ENCODE assay signal across 17 cellular contexts in genomic region chr1:225519166-225519863, GRCh38.
DNase-seq lines count a peak whose midpoint lies in the region; ATAC-seq, FAIRE-seq and TF ChIP-seq lines count a peak whose summit lies in the region.
"Had no signal": no experiment of that assay in that cellular context is flagged by ENCODE, and none has a peak within 500 bp of the region (broad histone marks: within the 10 kb centered on the region; RNA-seq: fewer than 3 reads in every experiment).

No MANE protein-coding gene starts in this region.

- ATAC-seq in GM23338 (peak; percentile 80), left ventricle myocardium superior (peak; percentile 70), psoas muscle (peak in 3 of 4 donors; percentile 43 to 60 (median 43)), upper lobe of right lung (no peak)
- ATAC-seq: activated CD4-positive, CD25-positive, alpha-beta regulatory T cell treated with anti-CD3 and anti-CD28 coated beads, Interleukin-2, amount 50 U/mL, for 24 hours had no signal

- H3K27me3 ChIP-seq in GM23338 (ENCODE audit: insufficient read depth) (no peaks in the 10 kb centered on the region), astrocyte (ENCODE audit: insufficient read depth, low read length) (no peaks in the 10 kb centered on the region), psoas muscle (ENCODE audit: insufficient read depth in 3 of 3, low read length in 2 of 3) (no peaks in the 10 kb centered on the region), stomach (no peaks in the 10 kb centered on the region), upper lobe of right lung (no peaks in the 10 kb centered on the region)
- H3K27me3 ChIP-seq: spleen had no signal

- H3K79me2 ChIP-seq in GM23338 (replicated peaks; ENCODE audit: insufficient read depth) (peaks cover 82% of the 10 kb centered on the region), astrocyte (ENCODE audit: insufficient read depth, low read length) (peaks cover 55% of the 10 kb centered on the region)

- 0 out of 2 replicates have a peak, but pooled peaks cover 5% of the 10 kb centered on the region for H3F3A ChIP-seq in GM23338 (replicated peaks; ENCODE audit: low read depth)

- no peak for TF ChIP-seq EP300 in stomach (IDR thresholded peaks at IDR 0.05)

- H3K9me3 Mint-ChIP-seq in GM23338 (peaks cover 3% of the 10 kb centered on the region; the same call in 2 of the 3 replicates), astrocyte (ENCODE audit: unreplicated experiment) (no peaks in the 10 kb centered on the region)

- H3K9me2 ChIP-seq in GM23338 (ENCODE audit: insufficient read depth): no peaks in the 10 kb centered on the region

- TF ChIP-seq CTCF in GM23338 (conservative IDR thresholded peaks at IDR 0.05; ENCODE audit: low read depth in 2 of 2) (0 out of 4 replicates have a peak, but pooled peaks of 1 of the 2 experiments have one; percentile 0), astrocyte (IDR thresholded peaks at IDR 0.05; ENCODE audit: insufficient read depth, low read depth, low read length) (no peak), psoas muscle (IDR thresholded peaks at IDR 0.05) (no peak), stomach (IDR thresholded peaks at IDR 0.05) (no peak), upper lobe of right lung (IDR thresholded peaks at IDR 0.05) (no peak)

- H3K36me3 ChIP-seq in GM23338 (ENCODE audit: insufficient read depth) (no peaks in the 10 kb centered on the region), astrocyte (ENCODE audit: insufficient read depth, low read length) (peaks cover 16% of the 10 kb centered on the region), psoas muscle (ENCODE audit: insufficient read depth in 1 of 2, low read depth in 1 of 2) (peaks cover 0 to 35% of the 10 kb centered on the region in 2 donors), stomach (peaks cover 0 to 22% (median 19%) of the 10 kb centered on the region in 4 donors), upper lobe of right lung (no peaks in the 10 kb centered on the region)

- peaks cover 55% of the 10 kb centered on the region for H3K4me1 Mint-ChIP-seq in GM23338
- peaks cover 42% of the 10 kb centered on the region for H3K4me1 Mint-ChIP-seq in astrocyte (ENCODE audit: low read depth, unreplicated experiment)
- H3K4me1 Mint-ChIP-seq: B cell had no signal

- H2AFZ ChIP-seq in GM23338 (no peak overlapping the region), astrocyte (ENCODE audit: low read depth, low read length) (no peak overlapping the region)
- H2AFZ ChIP-seq: PC-9 had no signal

- H4K20me1 ChIP-seq in GM23338 (replicated peaks; ENCODE audit: insufficient read depth) (peaks cover 6% of the 10 kb centered on the region), astrocyte (ENCODE audit: insufficient read depth, low read length) (peaks cover 55% of the 10 kb centered on the region)

- intact Hi-C loops in left ventricle myocardium superior (cut with micrococcal nuclease) (no loop called here), psoas muscle (cut with DNase I) (no loop called here), stomach (cut with DNase I; ENCODE audit: low total_unique reads) (no loop called here), upper lobe of right lung (cut with DNase I) (no loop called here)

- H3K9me3 ChIP-seq in astrocyte (ENCODE audit: insufficient read depth, low read depth, low read length): no peaks in the 10 kb centered on the region
- H3K9me3 ChIP-seq in psoas muscle: no peaks in the 10 kb centered on the region
- H3K9me3 ChIP-seq in stomach: no peaks in the 10 kb centered on the region
- no peaks in the 10 kb centered on the region for H3K9me3 ChIP-seq in upper lobe of right lung
- H3K9me3 ChIP-seq: spleen had no signal

- H3K36me3 Mint-ChIP-seq in GM23338 (ENCODE audit: low read depth): peaks cover 36% of the 10 kb centered on the region
- H3K36me3 Mint-ChIP-seq in astrocyte (ENCODE audit: low read depth, unreplicated experiment): peaks cover 17% of the 10 kb centered on the region

- no peak for TF ChIP-seq POLR2A in stomach (IDR thresholded peaks at IDR 0.05)

- peak overlapping the region; percentile 48 for H3K4me3 Mint-ChIP-seq in GM23338
- H3K4me3 Mint-ChIP-seq in astrocyte (ENCODE audit: unreplicated experiment): peak overlapping the region; percentile 74
- H3K4me3 Mint-ChIP-seq: B cell had no signal

- no peak overlapping the region for H3K9ac ChIP-seq in astrocyte (ENCODE audit: low read length)

- no peak for FAIRE-seq in astrocyte (lab: Jason Lieb, UNC)
- FAIRE-seq: bronchial epithelial cell had no signal

- H3K27ac Mint-ChIP-seq in GM23338 (peak overlapping the region; percentile 92), astrocyte (ENCODE audit: unreplicated experiment) (peak overlapping the region; percentile 9)
- H3K27ac Mint-ChIP-seq: B cell had no signal

- H3K4me2 ChIP-seq in GM23338 (peak overlapping the region; percentile 64), astrocyte (ENCODE audit: low read length) (no peak overlapping the region)
- H3K4me2 ChIP-seq: PC-9 had no signal

- H3K27me3 Mint-ChIP-seq in GM23338 (ENCODE audit: insufficient read depth, low read depth, poor library complexity) (peaks cover 9% of the 10 kb centered on the region), astrocyte (ENCODE audit: low read depth, unreplicated experiment) (no peaks in the 10 kb centered on the region)
- H3K27me3 Mint-ChIP-seq: B cell had no signal

- peaks cover 60% of the 10 kb centered on the region for H3K4me1 ChIP-seq in GM23338 (ENCODE audit: insufficient read depth)
- no peaks in the 10 kb centered on the region for H3K4me1 ChIP-seq in astrocyte (ENCODE audit: insufficient read depth, low read length)
- peaks cover 27% of the 10 kb centered on the region for H3K4me1 ChIP-seq in psoas muscle
- peaks cover 0 to 36% (median 13%) of the 10 kb centered on the region in 4 donors for H3K4me1 ChIP-seq in stomach
- H3K4me1 ChIP-seq in upper lobe of right lung: no peaks in the 10 kb centered on the region
- H3K4me1 ChIP-seq: spleen had no signal

- H3K27ac ChIP-seq in GM23338 (ENCODE audit: low read depth): peak overlapping the region; percentile 68
- no peak overlapping the region for H3K27ac ChIP-seq in astrocyte (ENCODE audit: low read depth, low read length)
- no peak overlapping the region for H3K27ac ChIP-seq in psoas muscle
- H3K27ac ChIP-seq in stomach: no peak overlapping the region
- H3K27ac ChIP-seq in upper lobe of right lung: no peak overlapping the region
- H3K27ac ChIP-seq: PC-9, spleen had no signal

- no peak overlapping the region for H3K4me3 ChIP-seq in GM23338
- H3K4me3 ChIP-seq in astrocyte (ENCODE audit: insufficient read depth, low read depth, low read length): no peak overlapping the region
- no peak overlapping the region for H3K4me3 ChIP-seq in psoas muscle
- H3K4me3 ChIP-seq in stomach: no peak overlapping the region
- no peak overlapping the region for H3K4me3 ChIP-seq in upper lobe of right lung
- H3K4me3 ChIP-seq: PC-9, spleen had no signal

- DNase-seq in GM23338 (ENCODE audit: low spot score): peak; percentile 83
- no peak for DNase-seq in astrocyte (ENCODE audit: low read depth)
- DNase-seq in left ventricle myocardium superior: peak; percentile 51
- DNase-seq in psoas muscle: no peak
- DNase-seq in stomach: no peak
- no peak for DNase-seq in activated T-cell treated with anti-CD3 and anti-CD28 coated beads, Interleukin-2, amount 50 U/mL, for 1 hour
- DNase-seq in upper lobe of right lung: no peak
- DNase-seq in activated CD4-positive, alpha-beta T cell treated with anti-CD3 and anti-CD28 coated beads, Interleukin-2, amount 50 U/mL, for 4 hours: no peak
- DNase-seq: activated naive CD4-positive, alpha-beta T cell treated with anti-CD3 and anti-CD28 coated beads, Interleukin-2, amount 50 U/mL, for 16 hours; DND-41; NCI-H2029; NCI-H69; PC-9; spleen had no signal

- WGBS in psoas muscle, 3 donors: 62 to 72% (median 64%) methylated on average over 19 of the region's 19 CpGs
- 85 to 94% (median 93%) methylated on average over 19 of the region's 19 CpGs for WGBS in stomach, 5 donors

TF ChIP-seq in GM23338, 12 proteins besides CTCF, POLR2A, EP300 and RAD21 (continues in another document):
- TF ChIP-seq POLR2AphosphoS5 (IDR thresholded peaks at IDR 0.05; ENCODE audit: low read depth) (no peak), STAT1 (IDR thresholded peaks at IDR 0.05; ENCODE audit: unreplicated experiment) (no peak), CREB1 (CRISPR knock-in tag; IDR thresholded peaks at IDR 0.05; ENCODE audit: low read depth) (peak; percentile 39; the same call in 1 of the 2 replicates), NANOG (IDR thresholded peaks at IDR 0.05; ENCODE audit: borderline replicate concordance) (0 out of 2 replicates have a peak, but pooled peaks have one; percentile 8), ZNF331 (CRISPR knock-in tag; IDR thresholded peaks at IDR 0.05; ENCODE audit: low read depth) (no peak)
- TF ChIP-seq, protein P1, sequence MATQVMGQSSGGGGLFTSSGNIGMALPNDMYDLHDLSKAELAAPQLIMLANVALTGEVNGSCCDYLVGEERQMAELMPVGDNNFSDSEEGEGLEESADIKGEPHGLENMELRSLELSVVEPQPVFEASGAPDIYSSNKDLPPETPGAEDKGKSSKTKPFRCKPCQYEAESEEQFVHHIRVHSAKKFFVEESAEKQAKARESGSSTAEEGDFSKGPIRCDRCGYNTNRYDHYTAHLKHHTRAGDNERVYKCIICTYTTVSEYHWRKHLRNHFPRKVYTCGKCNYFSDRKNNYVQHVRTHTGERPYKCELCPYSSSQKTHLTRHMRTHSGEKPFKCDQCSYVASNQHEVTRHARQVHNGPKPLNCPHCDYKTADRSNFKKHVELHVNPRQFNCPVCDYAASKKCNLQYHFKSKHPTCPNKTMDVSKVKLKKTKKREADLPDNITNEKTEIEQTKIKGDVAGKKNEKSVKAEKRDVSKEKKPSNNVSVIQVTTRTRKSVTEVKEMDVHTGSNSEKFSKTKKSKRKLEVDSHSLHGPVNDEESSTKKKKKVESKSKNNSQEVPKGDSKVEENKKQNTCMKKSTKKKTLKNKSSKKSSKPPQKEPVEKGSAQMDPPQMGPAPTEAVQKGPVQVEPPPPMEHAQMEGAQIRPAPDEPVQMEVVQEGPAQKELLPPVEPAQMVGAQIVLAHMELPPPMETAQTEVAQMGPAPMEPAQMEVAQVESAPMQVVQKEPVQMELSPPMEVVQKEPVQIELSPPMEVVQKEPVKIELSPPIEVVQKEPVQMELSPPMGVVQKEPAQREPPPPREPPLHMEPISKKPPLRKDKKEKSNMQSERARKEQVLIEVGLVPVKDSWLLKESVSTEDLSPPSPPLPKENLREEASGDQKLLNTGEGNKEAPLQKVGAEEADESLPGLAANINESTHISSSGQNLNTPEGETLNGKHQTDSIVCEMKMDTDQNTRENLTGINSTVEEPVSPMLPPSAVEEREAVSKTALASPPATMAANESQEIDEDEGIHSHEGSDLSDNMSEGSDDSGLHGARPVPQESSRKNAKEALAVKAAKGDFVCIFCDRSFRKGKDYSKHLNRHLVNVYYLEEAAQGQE (IDR thresholded peaks at IDR 0.05; ENCODE audit: unreplicated experiment): peak; percentile 3

Comparison
In these comparisons a context has a peak if more than half of its experiments do, and no peak if none do; other contexts are left out.
1. DNase-seq: peak in GM23338 (single experiment) and left ventricle myocardium superior (single experiment); none in astrocyte (single experiment), psoas muscle (0 of 2), stomach (single experiment), activated T-cell treated with anti-CD3 and anti-CD28 coated beads, Interleukin-2, amount 50 U/mL, for 1 hour (single experiment), upper lobe of right lung (single experiment) and activated CD4-positive, alpha-beta T cell treated with anti-CD3 and anti-CD28 coated beads, Interleukin-2, amount 50 U/mL, for 4 hours (0 of 2).